ENCODE assay signal across 8 cellular contexts in genomic region chr3:136250862-136251460, GRCh38. TPM values are rescaled to one million over a fixed set of nuclear protein-coding genes. Genes with fewer than 3 reads are reported as not detected.
DNase-seq lines count a peak whose midpoint lies in the region; ATAC-seq lines count a peak whose summit lies in the region.

No MANE protein-coding gene starts in this region.

- H3K9me3 ChIP-seq in esophagus (ENCODE audit: control insufficient read depth in 2 of 2, insufficient read depth in 1 of 2, low read depth in 1 of 2, low read length in 1 of 2) (no peaks in the 10 kb centered on the region), mononuclear cell (ENCODE audit: low read depth, low read length) (no peaks in the 10 kb centered on the region)

- peak overlapping the region; percentile 89 for H3K27ac Mint-ChIP-seq in activated CD8-positive, alpha-beta memory T cell treated with anti-CD3 and anti-CD28 coated beads, Interleukin-2, amount 10 ng/mL, durations not matched to agents 7 days and 5 days

- no peaks in the 10 kb centered on the region for H3K36me3 Mint-ChIP-seq in activated CD8-positive, alpha-beta memory T cell treated with anti-CD3 and anti-CD28 coated beads, Interleukin-2, amount 10 ng/mL, durations not matched to agents 7 days and 5 days

- CTCF ChIA-PET in activated CD8-positive, alpha-beta memory T cell treated with anti-CD3 and anti-CD28 coated beads, Interleukin-2, amount 10 ng/mL, durations not matched to agents 7 days and 5 days (lab: Charles Lee) = interaction anchor here (0.8 to 2.8 kb wide), 7 partner anchors 54 to 763 kb away, joined by 3 to 7 read pairs (median 4); partner anchors contain the start of gene MSL2

- H3K27me3 Mint-ChIP-seq in activated CD8-positive, alpha-beta memory T cell treated with anti-CD3 and anti-CD28 coated beads, Interleukin-2, amount 10 ng/mL, durations not matched to agents 7 days and 5 days = no peaks in the 10 kb centered on the region

- ATAC-seq in HG02870 (IDR thresholded peaks at IDR 0.05; ENCODE audit: unreplicated experiment) (peak; percentile 24), GM21360 (IDR thresholded peaks at IDR 0.05; ENCODE audit: unreplicated experiment) (no peak)
- no peak for ATAC-seq in activated CD8-positive, alpha-beta memory T cell treated with anti-CD3 and anti-CD28 coated beads, Interleukin-2, amount 10 ng/mL, durations not matched to agents 7 days and 5 days

- H3K4me3 Mint-ChIP-seq in activated CD8-positive, alpha-beta memory T cell treated with anti-CD3 and anti-CD28 coated beads, Interleukin-2, amount 10 ng/mL, durations not matched to agents 7 days and 5 days = peak overlapping the region; percentile 82

- no peaks in the 10 kb centered on the region for H3K9me3 Mint-ChIP-seq in activated CD8-positive, alpha-beta memory T cell treated with anti-CD3 and anti-CD28 coated beads, Interleukin-2, amount 10 ng/mL, durations not matched to agents 7 days and 5 days (ENCODE audit: low read depth)

- H3K4me1 ChIP-seq in esophagus (ENCODE audit: control insufficient read depth in 2 of 2, insufficient read depth in 2 of 2, low read length in 1 of 2) = peaks cover 0 to 4% of the 10 kb centered on the region in 2 donors
- peaks cover 20% of the 10 kb centered on the region for H3K4me1 ChIP-seq in mononuclear cell (ENCODE audit: insufficient read depth, low read length)

- H3K27me3 ChIP-seq in esophagus (ENCODE audit: control insufficient read depth in 1 of 2, insufficient read depth in 2 of 2, low read length in 2 of 2) = no peaks in the 10 kb centered on the region
- no peaks in the 10 kb centered on the region for H3K27me3 ChIP-seq in mononuclear cell (ENCODE audit: insufficient read depth, low read length)

- H3K27ac ChIP-seq in esophagus (ENCODE audit: low read depth in 2 of 2, low read length in 1 of 2) = peak overlapping the region; percentile 72 to 97

- WGBS in esophagus, 2 donors = 9 to 12% methylated on average over 19 of the region's 19 CpGs

- H3K4me3 ChIP-seq in esophagus (ENCODE audit: low read depth in 1 of 2, low read length in 2 of 2) (peak overlapping the region; percentile 72 to 91), mononuclear cell (ENCODE audit: low read length) (peak overlapping the region; percentile 68)

- H3K4me1 Mint-ChIP-seq in activated CD8-positive, alpha-beta memory T cell treated with anti-CD3 and anti-CD28 coated beads, Interleukin-2, amount 10 ng/mL, durations not matched to agents 7 days and 5 days = peaks cover 19% of the 10 kb centered on the region

- H3K36me3 ChIP-seq in esophagus (ENCODE audit: control insufficient read depth in 2 of 2, insufficient read depth in 2 of 2, low read length in 1 of 2) = peaks cover 0 to 3% of the 10 kb centered on the region in 2 donors

- DNase-seq in ELF-1 (ENCODE audit: low read depth, low spot score) (peak; percentile 68), NCI-H446 (lab: John Stamatoyannopoulos, UW) (peak; percentile 22 to 62), superior temporal gyrus (ENCODE audit: extremely low spot score) (peak; percentile 87)
- DNase-seq in activated CD8-positive, alpha-beta memory T cell treated with anti-CD3 and anti-CD28 coated beads, Interleukin-2, amount 10 ng/mL, durations not matched to agents 7 days and 5 days = peak; percentile 45

RNA-seq across cellular contexts. Expression of gene PCCB, which starts 0.8 kb away (rescaled TPM):
- 10 to 100 TPM; 34.5 to 39.2 TPM for total RNA-seq in activated CD8-positive, alpha-beta memory T cell treated with anti-CD3 and anti-CD28 coated beads, Interleukin-2, amount 10 ng/mL, durations not matched to agents 7 days and 5 days
- polyA plus RNA-seq in esophagus = 10 to 100 TPM; 16.3 to 30.2 TPM
- total RNA-seq in mononuclear cell = 14.9 TPM

RNA-seq across cellular contexts. Expression of gene MSL2, which starts 54.8 kb away (rescaled TPM):
- 10 to 100 TPM; 62.6 to 64.3 TPM for total RNA-seq in activated CD8-positive, alpha-beta memory T cell treated with anti-CD3 and anti-CD28 coated beads, Interleukin-2, amount 10 ng/mL, durations not matched to agents 7 days and 5 days
- 1 to 10 TPM; 3.1 to 4.7 TPM for polyA plus RNA-seq in esophagus
- 163 TPM for total RNA-seq in mononuclear cell
